In genomic region chr1:200075522-200075921, GRCh38 we compare ENCODE assay signal across 10 cellular contexts. TPM values are rescaled to one million over a fixed set of nuclear protein-coding genes. Genes with fewer than 3 reads are reported as not detected.
DNase-seq lines count a peak whose midpoint lies in the region; ATAC-seq and TF ChIP-seq lines count a peak whose summit lies in the region.
"Had no signal": no experiment of that assay in that cellular context is flagged by ENCODE, and none has a peak within 500 bp of the region (broad histone marks: within the 10 kb centered on the region; RNA-seq: fewer than 3 reads in every experiment).

No MANE protein-coding gene starts in this region.

- H3K4me3 Mint-ChIP-seq in activated T-helper 17 cell treated with anti-CD3 and anti-CD28 coated beads, Interleukin-2, amount 50 U/mL, for 72 hours, result no peak overlapping the region

- H3K27me3 ChIP-seq in SJCRH30 (no peaks in the 10 kb centered on the region), thyroid gland (no peaks in the 10 kb centered on the region), Peyer's patch (no peaks in the 10 kb centered on the region)

- no peak overlapping the region for H3K27ac Mint-ChIP-seq in activated T-helper 17 cell treated with anti-CD3 and anti-CD28 coated beads, Interleukin-2, amount 50 U/mL, for 72 hours

- peaks cover 7% of the 10 kb centered on the region for H3K27me3 Mint-ChIP-seq in activated T-helper 17 cell treated with anti-CD3 and anti-CD28 coated beads, Interleukin-2, amount 50 U/mL, for 72 hours

- DNase-seq in NCI-H526 treated with DMSO at 0.1 percent for 48 hours (lab: John Stamatoyannopoulos, UW) (peak; percentile 5), NCI-H526 (lab: John Stamatoyannopoulos, UW) (no peak), SJCRH30 (peak; percentile 10 to 36), left cardiac atrium (peak; percentile 26), thyroid gland (no peak), Kasumi-1 (lab: John Stamatoyannopoulos, UW) (no peak), Peyer's patch (no peak)
- DNase-seq: NCI-H446 had no signal

- ATAC-seq in left cardiac atrium, result peak; percentile 86 to 88
- ATAC-seq in activated T-helper 17 cell treated with anti-CD3 and anti-CD28 coated beads, Interleukin-2, amount 50 U/mL, for 72 hours (replicated peaks), result no peak

- H3K4me1 ChIP-seq in SJCRH30 (peaks cover 17% of the 10 kb centered on the region; the same call in 1 of the 2 replicates), thyroid gland (peaks cover 10 to 18% of the 10 kb centered on the region in 2 donors), Peyer's patch (no peaks in the 10 kb centered on the region)

- H3K9me3 ChIP-seq in SJCRH30 (replicated peaks) (no peaks in the 10 kb centered on the region), thyroid gland (no peaks in the 10 kb centered on the region), Peyer's patch (no peaks in the 10 kb centered on the region)

- intact Hi-C loops in left cardiac atrium (cut with DNase I), result no loop called here
- intact Hi-C loops in thyroid gland (cut with DNase I), result no loop called here

- H3K4me1 Mint-ChIP-seq in activated T-helper 17 cell treated with anti-CD3 and anti-CD28 coated beads, Interleukin-2, amount 50 U/mL, for 72 hours, result no peaks in the 10 kb centered on the region

- H3K4me3 ChIP-seq in SJCRH30 (peak overlapping the region; percentile 48), thyroid gland (replicated peaks in 1 of 3) (no peak overlapping the region), Peyer's patch (no peak overlapping the region)

- 16 to 20% methylated on average over 8 of the region's 8 CpGs for WGBS in thyroid gland, 2 donors

- TF ChIP-seq POLR2A in thyroid gland (IDR thresholded peaks at IDR 0.05) (no peak), Peyer's patch (IDR thresholded peaks at IDR 0.05) (no peak)

- H3K27ac ChIP-seq in SJCRH30, result peak overlapping the region; percentile 62
- peak overlapping the region in 2 of 3 donors; percentile 19 to 30 for H3K27ac ChIP-seq in thyroid gland
- H3K27ac ChIP-seq in Peyer's patch, result no peak overlapping the region

- H3K36me3 Mint-ChIP-seq in activated T-helper 17 cell treated with anti-CD3 and anti-CD28 coated beads, Interleukin-2, amount 50 U/mL, for 72 hours (ENCODE audit: low read depth), result no peaks in the 10 kb centered on the region

- H3K36me3 ChIP-seq in SJCRH30 (no peaks in the 10 kb centered on the region), thyroid gland (no peaks in the 10 kb centered on the region), Peyer's patch (no peaks in the 10 kb centered on the region)

- TF ChIP-seq CTCF in thyroid gland (IDR thresholded peaks at IDR 0.05), result no peak
- TF ChIP-seq CTCF in Peyer's patch (IDR thresholded peaks at IDR 0.05), result no peak

- no peaks in the 10 kb centered on the region for H3K9me3 Mint-ChIP-seq in activated T-helper 17 cell treated with anti-CD3 and anti-CD28 coated beads, Interleukin-2, amount 50 U/mL, for 72 hours

RNA-seq across cellular contexts. Expression of gene NR5A2, which starts 48.0 kb away (rescaled TPM):
- total RNA-seq in SJCRH30 (2014; rRNA removed; shearing (Covaris generic)), result 0.84 and 1.0 TPM in 2 replicates
- 1 to 10 TPM; 1.7 to 2.1 TPM for total RNA-seq in left cardiac atrium
- 1 to 10 TPM; 1.5 to 8.2 (median 3.9) TPM for total RNA-seq in thyroid gland
- total RNA-seq in activated T-helper 17 cell treated with anti-CD3 and anti-CD28 coated beads, Interleukin-2, amount 50 U/mL, for 72 hours, result under 1 TPM in 1 of 2 donors, not detected in 1; 0.13 TPM
- 100 to 1,000 TPM in 3 of 4 donors, 10 to 100 TPM in 1; 37.1 to 193 (median 171) TPM for total RNA-seq in Peyer's patch
- total RNA-seq: mammary epithelial cell had no signal

Comparison
In these comparisons a context has a peak if more than half of its experiments do, and no peak if none do; other contexts are left out.
1. DNase-seq: peak in NCI-H526 treated with DMSO at 0.1 percent for 48 hours (single experiment), SJCRH30 (2 of 2) and left cardiac atrium (single experiment); none in NCI-H526 (0 of 2), thyroid gland (0 of 2), Kasumi-1 (0 of 2) and Peyer's patch (0 of 3).
2. H3K27ac ChIP-seq: peak in SJCRH30 (single experiment) and thyroid gland (2 of 3); none in Peyer's patch (0 of 4).
3. RNA of gene NR5A2, which starts 48.0 kb away (total RNA-seq): 37.1 to 193 TPM in Peyer's patch; 1.5 to 8.2 TPM in thyroid gland, 1.7 to 2.1 TPM in left cardiac atrium, 0.84 to 1.0 TPM in SJCRH30 and 0.13 TPM in activated T-helper 17 cell treated with anti-CD3 and anti-CD28 coated beads, Interleukin-2, amount 50 U/mL, for 72 hours; every median in the first group is over 4 times any median in the second.